ENCODE assay signal across 1 cellular context in genomic region chr12:56160160-56160763, GRCh38.
A peak's percentile ranks its signal among the peaks of the same experiment; 100 is the strongest.
TF ChIP-seq lines count a peak whose summit lies in the region.

No MANE protein-coding gene starts in this region.

TF ChIP-seq in K562, 482 proteins besides CTCF, POLR2A, EP300 and RAD21 (continued from another document and continues in another):
- TF ChIP-seq ZNF407 (IDR thresholded peaks at IDR 0.05; ENCODE audit: low read depth), result no peak
- TF ChIP-seq EZH2 (IDR thresholded peaks at IDR 0.05; ENCODE audit: borderline replicate concordance, low read depth, low read length), result no peak
- TF ChIP-seq, protein P1, sequence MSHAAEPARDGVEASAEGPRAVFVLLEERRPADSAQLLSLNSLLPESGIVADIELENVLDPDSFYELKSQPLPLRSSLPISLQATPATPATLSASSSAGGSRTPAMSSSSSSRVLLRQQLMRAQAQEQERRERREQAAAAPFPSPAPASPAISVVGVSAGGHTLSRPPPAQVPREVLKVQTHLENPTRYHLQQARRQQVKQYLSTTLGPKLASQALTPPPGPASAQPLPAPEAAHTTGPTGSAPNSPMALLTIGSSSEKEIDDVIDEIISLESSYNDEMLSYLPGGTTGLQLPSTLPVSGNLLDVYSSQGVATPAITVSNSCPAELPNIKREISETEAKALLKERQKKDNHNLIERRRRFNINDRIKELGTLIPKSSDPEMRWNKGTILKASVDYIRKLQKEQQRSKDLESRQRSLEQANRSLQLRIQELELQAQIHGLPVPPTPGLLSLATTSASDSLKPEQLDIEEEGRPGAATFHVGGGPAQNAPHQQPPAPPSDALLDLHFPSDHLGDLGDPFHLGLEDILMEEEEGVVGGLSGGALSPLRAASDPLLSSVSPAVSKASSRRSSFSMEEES (CRISPR knock-in tag; IDR thresholded peaks at IDR 0.05), result no peak
- no peak for TF ChIP-seq HNRNPL (IDR thresholded peaks at IDR 0.05; ENCODE audit: low read depth, low read length)
- TF ChIP-seq, protein P2, sequence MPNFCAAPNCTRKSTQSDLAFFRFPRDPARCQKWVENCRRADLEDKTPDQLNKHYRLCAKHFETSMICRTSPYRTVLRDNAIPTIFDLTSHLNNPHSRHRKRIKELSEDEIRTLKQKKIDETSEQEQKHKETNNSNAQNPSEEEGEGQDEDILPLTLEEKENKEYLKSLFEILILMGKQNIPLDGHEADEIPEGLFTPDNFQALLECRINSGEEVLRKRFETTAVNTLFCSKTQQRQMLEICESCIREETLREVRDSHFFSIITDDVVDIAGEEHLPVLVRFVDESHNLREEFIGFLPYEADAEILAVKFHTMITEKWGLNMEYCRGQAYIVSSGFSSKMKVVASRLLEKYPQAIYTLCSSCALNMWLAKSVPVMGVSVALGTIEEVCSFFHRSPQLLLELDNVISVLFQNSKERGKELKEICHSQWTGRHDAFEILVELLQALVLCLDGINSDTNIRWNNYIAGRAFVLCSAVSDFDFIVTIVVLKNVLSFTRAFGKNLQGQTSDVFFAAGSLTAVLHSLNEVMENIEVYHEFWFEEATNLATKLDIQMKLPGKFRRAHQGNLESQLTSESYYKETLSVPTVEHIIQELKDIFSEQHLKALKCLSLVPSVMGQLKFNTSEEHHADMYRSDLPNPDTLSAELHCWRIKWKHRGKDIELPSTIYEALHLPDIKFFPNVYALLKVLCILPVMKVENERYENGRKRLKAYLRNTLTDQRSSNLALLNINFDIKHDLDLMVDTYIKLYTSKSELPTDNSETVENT (CRISPR knock-in tag; IDR thresholded peaks at IDR 0.05), result no peak; the same call in 1 of the 2 replicates
- no peak for TF ChIP-seq SP2 (IDR thresholded peaks at IDR 0.05; ENCODE audit: extremely low read depth, low read depth, low read length, poor library complexity, severe bottlenecking)
- TF ChIP-seq, protein P3, sequence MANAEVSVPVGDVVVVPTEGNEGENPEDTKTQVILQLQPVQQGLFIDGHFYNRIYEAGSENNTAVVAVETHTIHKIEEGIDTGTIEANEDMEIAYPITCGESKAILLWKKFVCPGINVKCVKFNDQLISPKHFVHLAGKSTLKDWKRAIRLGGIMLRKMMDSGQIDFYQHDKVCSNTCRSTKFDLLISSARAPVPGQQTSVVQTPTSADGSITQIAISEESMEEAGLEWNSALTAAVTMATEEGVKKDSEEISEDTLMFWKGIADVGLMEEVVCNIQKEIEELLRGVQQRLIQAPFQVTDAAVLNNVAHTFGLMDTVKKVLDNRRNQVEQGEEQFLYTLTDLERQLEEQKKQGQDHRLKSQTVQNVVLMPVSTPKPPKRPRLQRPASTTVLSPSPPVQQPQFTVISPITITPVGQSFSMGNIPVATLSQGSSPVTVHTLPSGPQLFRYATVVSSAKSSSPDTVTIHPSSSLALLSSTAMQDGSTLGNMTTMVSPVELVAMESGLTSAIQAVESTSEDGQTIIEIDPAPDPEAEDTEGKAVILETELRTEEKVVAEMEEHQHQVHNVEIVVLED (CRISPR knock-in tag; IDR thresholded peaks at IDR 0.05), result no peak
- 0 out of 4 replicates have a peak, but pooled peaks of 1 of the 2 experiments have one; percentile 9 for TF ChIP-seq MAZ (CRISPR knock-in tag; conservative IDR thresholded peaks at IDR 0.05 in 1 of 2, IDR thresholded peaks at IDR 0.05 in 1 of 2)
- no peak for TF ChIP-seq BMI1 (IDR thresholded peaks at IDR 0.05; ENCODE audit: low read length)
- no peak for TF ChIP-seq MYBL2 (IDR thresholded peaks at IDR 0.05; ENCODE audit: low read depth)
- no peak for TF ChIP-seq MYBL2 (CRISPR knock-in tag; IDR thresholded peaks at IDR 0.05; ENCODE audit: borderline replicate concordance)
- TF ChIP-seq TCF7 (IDR thresholded peaks at IDR 0.05; ENCODE audit: borderline replicate concordance), result no peak
- TF ChIP-seq, protein P4, sequence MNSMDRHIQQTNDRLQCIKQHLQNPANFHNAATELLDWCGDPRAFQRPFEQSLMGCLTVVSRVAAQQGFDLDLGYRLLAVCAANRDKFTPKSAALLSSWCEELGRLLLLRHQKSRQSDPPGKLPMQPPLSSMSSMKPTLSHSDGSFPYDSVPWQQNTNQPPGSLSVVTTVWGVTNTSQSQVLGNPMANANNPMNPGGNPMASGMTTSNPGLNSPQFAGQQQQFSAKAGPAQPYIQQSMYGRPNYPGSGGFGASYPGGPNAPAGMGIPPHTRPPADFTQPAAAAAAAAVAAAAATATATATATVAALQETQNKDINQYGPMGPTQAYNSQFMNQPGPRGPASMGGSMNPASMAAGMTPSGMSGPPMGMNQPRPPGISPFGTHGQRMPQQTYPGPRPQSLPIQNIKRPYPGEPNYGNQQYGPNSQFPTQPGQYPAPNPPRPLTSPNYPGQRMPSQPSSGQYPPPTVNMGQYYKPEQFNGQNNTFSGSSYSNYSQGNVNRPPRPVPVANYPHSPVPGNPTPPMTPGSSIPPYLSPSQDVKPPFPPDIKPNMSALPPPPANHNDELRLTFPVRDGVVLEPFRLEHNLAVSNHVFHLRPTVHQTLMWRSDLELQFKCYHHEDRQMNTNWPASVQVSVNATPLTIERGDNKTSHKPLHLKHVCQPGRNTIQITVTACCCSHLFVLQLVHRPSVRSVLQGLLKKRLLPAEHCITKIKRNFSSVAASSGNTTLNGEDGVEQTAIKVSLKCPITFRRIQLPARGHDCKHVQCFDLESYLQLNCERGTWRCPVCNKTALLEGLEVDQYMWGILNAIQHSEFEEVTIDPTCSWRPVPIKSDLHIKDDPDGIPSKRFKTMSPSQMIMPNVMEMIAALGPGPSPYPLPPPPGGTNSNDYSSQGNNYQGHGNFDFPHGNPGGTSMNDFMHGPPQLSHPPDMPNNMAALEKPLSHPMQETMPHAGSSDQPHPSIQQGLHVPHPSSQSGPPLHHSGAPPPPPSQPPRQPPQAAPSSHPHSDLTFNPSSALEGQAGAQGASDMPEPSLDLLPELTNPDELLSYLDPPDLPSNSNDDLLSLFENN (IDR thresholded peaks at IDR 0.05; ENCODE audit: low read depth in 2 of 2, low read length in 2 of 2), result no peak
- no peak for TF ChIP-seq TFAP4 (CRISPR knock-in tag; IDR thresholded peaks at IDR 0.05; ENCODE audit: borderline replicate concordance)
- TF ChIP-seq MCM5 (IDR thresholded peaks at IDR 0.05; ENCODE audit: low read depth), result no peak
- TF ChIP-seq FUS (optimal IDR thresholded peaks at IDR 0.05; ENCODE audit: low read depth, low read length), result no peak
- TF ChIP-seq NR0B1 (IDR thresholded peaks at IDR 0.05; ENCODE audit: partially characterized antibody), result no peak
- no peak for TF ChIP-seq E2F8 (IDR thresholded peaks at IDR 0.05; ENCODE audit: low read depth, partially characterized antibody)
- TF ChIP-seq POLR2AphosphoS2 (IDR thresholded peaks at IDR 0.05; ENCODE audit: low read length), result peak; percentile 57
- TF ChIP-seq, protein P5, sequence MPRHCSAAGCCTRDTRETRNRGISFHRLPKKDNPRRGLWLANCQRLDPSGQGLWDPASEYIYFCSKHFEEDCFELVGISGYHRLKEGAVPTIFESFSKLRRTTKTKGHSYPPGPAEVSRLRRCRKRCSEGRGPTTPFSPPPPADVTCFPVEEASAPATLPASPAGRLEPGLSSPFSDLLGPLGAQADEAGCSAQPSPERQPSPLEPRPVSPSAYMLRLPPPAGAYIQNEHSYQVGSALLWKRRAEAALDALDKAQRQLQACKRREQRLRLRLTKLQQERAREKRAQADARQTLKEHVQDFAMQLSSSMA (CRISPR knock-in tag; IDR thresholded peaks at IDR 0.05), result no peak
- no peak for TF ChIP-seq RBM22 (IDR thresholded peaks at IDR 0.05; ENCODE audit: low read depth, low read length, poor library complexity, severe bottlenecking)
- no peak for TF ChIP-seq TARDBP (IDR thresholded peaks at IDR 0.05)
- TF ChIP-seq HDGF (IDR thresholded peaks at IDR 0.05), result no peak
